Comparison of ENCODE assay signal across 12 cellular contexts in genomic region chr14:90574640-90575131, GRCh38.
A peak's percentile ranks its signal among the peaks of the same experiment; 100 is the strongest.
DNase-seq lines count a peak whose midpoint lies in the region; ATAC-seq lines count a peak whose summit lies in the region.
"Had no signal": no experiment of that assay in that cellular context is flagged by ENCODE, and none has a peak within 500 bp of the region (broad histone marks: within the 10 kb centered on the region; RNA-seq: fewer than 3 reads in every experiment).

No MANE protein-coding gene starts in this region.

- peak; percentile 63 for DNase-seq in NCI-H1436 (lab: John Stamatoyannopoulos, UW)
- peak; percentile 72 to 74 for DNase-seq in SHP77 (lab: John Stamatoyannopoulos, UW)
- DNase-seq in SIG-M5 (lab: John Stamatoyannopoulos, UW), result no peak
- no peak for DNase-seq in stimulated activated CD4-positive, alpha-beta T cell treated with anti-CD3 and anti-CD28 coated beads, Interleukin-15, amount 100 ng/mL, for 24 hours
- DNase-seq: activated CD4-positive, alpha-beta T cell treated with anti-CD3 and anti-CD28 coated beads, Interleukin-2, amount 50 U/mL, for 1 hour; activated effector memory CD4-positive, alpha-beta T cell treated with anti-CD3 and anti-CD28 coated beads, Interleukin-2, amount 50 U/mL, for 16 hours; OCI-M1 had no signal

- H3K27ac ChIP-seq in BLaER1 (peak overlapping the region; percentile 11; the same call in 1 of the 2 replicates), layer of hippocampus (ENCODE audit: low read depth, low read length) (peak overlapping the region; percentile 3)
- H3K27ac ChIP-seq: pancreas had no signal

- H3K4me3 ChIP-seq in BLaER1, result no peak overlapping the region
- H3K4me3 ChIP-seq: pancreas had no signal

- H3K9me3 ChIP-seq in BLaER1, result no peaks in the 10 kb centered on the region
- H3K9me3 ChIP-seq: pancreas had no signal

- H3K4me1 ChIP-seq in BLaER1, result peaks cover 18% of the 10 kb centered on the region
- H3K4me1 ChIP-seq: pancreas had no signal

- peaks cover 27% of the 10 kb centered on the region for H3K36me3 ChIP-seq in BLaER1

- no peak for ATAC-seq in GM21723 (IDR thresholded peaks at IDR 0.05; ENCODE audit: unreplicated experiment)
- no peak for ATAC-seq in HG03025 (IDR thresholded peaks at IDR 0.05; ENCODE audit: low FRiP score, unreplicated experiment)

- H3K4me2 ChIP-seq in BLaER1, result peak overlapping the region; percentile 7; the same call in 1 of the 2 replicates

- no peak overlapping the region for H3K9ac ChIP-seq in BLaER1

- H3K27me3 ChIP-seq in BLaER1 (no peaks in the 10 kb centered on the region), layer of hippocampus (ENCODE audit: control insufficient read depth, insufficient read depth, low read length) (no peaks in the 10 kb centered on the region)
- H3K27me3 ChIP-seq: pancreas had no signal

- no peaks in the 10 kb centered on the region for H4K20me1 ChIP-seq in BLaER1

Comparison
In these comparisons a context has a peak if more than half of its experiments do, and no peak if none do; other contexts are left out.
1. DNase-seq: peak in NCI-H1436 (single experiment) and SHP77 (2 of 2); none in SIG-M5 (single experiment) and stimulated activated CD4-positive, alpha-beta T cell treated with anti-CD3 and anti-CD28 coated beads, Interleukin-15, amount 100 ng/mL, for 24 hours (single experiment).